ENCODE assay signal across 9 cellular contexts in genomic region chr14:104866451-104867370, GRCh38. TPM values are rescaled to one million over a fixed set of nuclear protein-coding genes. Genes with fewer than 3 reads are reported as not detected.
A peak's percentile ranks its signal among the peaks of the same experiment; 100 is the strongest.
DNase-seq lines count a peak whose midpoint lies in the region; ATAC-seq, FAIRE-seq and TF ChIP-seq lines count a peak whose summit lies in the region.
"Had no signal": no experiment of that assay in that cellular context is flagged by ENCODE, and none has a peak within 500 bp of the region (broad histone marks: within the 10 kb centered on the region; RNA-seq: fewer than 3 reads in every experiment).

No MANE protein-coding gene starts in this region.

- peak overlapping the region; percentile 87 for H3K14ac ChIP-seq in IMR-90 (replicated peaks; ENCODE audit: low read depth, low read length)

- H3K4ac ChIP-seq in IMR-90 (ENCODE audit: low read depth, low read length) = peak overlapping the region; percentile 69

- intact Hi-C loops in IMR-90 (cut with micrococcal nuclease) = loop anchor here (5.0 kb wide), 1 partner anchor 39 kb away; no protein-coding TSS in a partner anchor
- intact Hi-C loops in ascending aorta (cut with DNase I) = loop anchor here (5.0 kb wide), 1 partner anchor 111 kb away; the partner anchor contains the start of gene AHNAK2
- intact Hi-C loops in kidney (cut with DNase I) = no loop called here
- intact Hi-C loops in spleen (cut with DNase I; ENCODE audit: low total_unique reads) = no loop called here

- no peak overlapping the region for H3K56ac ChIP-seq in IMR-90 (ENCODE audit: extremely low read depth, insufficient read depth, low read length)

- in situ Hi-C loops in IMR-90 (cut with MboI; ENCODE audit: low sequenced_read_pairs) = no loop called here

- H2BK5ac ChIP-seq in IMR-90 (ENCODE audit: low read depth, low read length, poor library complexity, severe bottlenecking) = no peak overlapping the region

- no peak overlapping the region for H2BK120ac ChIP-seq in IMR-90 (ENCODE audit: low read depth, low read length)

- no peak overlapping the region for H4K5ac ChIP-seq in IMR-90 (ENCODE audit: low read depth, low read length)

- CTCF ChIA-PET in IMR-90 (lab: Yijun Ruan, JAX) = no interaction called here

- FAIRE-seq in kidney (lab: Jason Lieb, UNC) = no peak

- TF ChIP-seq POLR2A in IMR-90 (IDR thresholded peaks at IDR 0.05; ENCODE audit: low read depth, low read length) (no peak), spleen (IDR thresholded peaks at IDR 0.05) (no peak)

- no peak for ATAC-seq in IMR-90 (ENCODE audit: low read depth)
- no peak for ATAC-seq in HG02840 (IDR thresholded peaks at IDR 0.05; ENCODE audit: low FRiP score, unreplicated experiment)

- peak overlapping the region; percentile 65 to 70; a peak in 2 of 4 replicates for H4K8ac ChIP-seq in IMR-90 (ENCODE audit: low read depth in 2 of 2, low read length in 2 of 2)

- H2BK20ac ChIP-seq in IMR-90 (ENCODE audit: low read depth, low read length) = no peak overlapping the region

- DNase-seq in IMR-90 (no peak), ascending aorta (ENCODE audit: low spot score in 2 of 2) (peak in 1 of 2 donors; percentile 62), kidney (peak; percentile 70), spleen (peak; percentile 70), NCI-H2029 treated with DMSO at 0.1 percent for 48 hours (lab: John Stamatoyannopoulos, UW) (no peak), DMS53 (lab: John Stamatoyannopoulos, UW) (no peak), activated gamma-delta T cell (lab: John Stamatoyannopoulos, UW) (no peak)
- DNase-seq: stimulated activated CD4-positive, alpha-beta T cell treated with anti-CD3 and anti-CD28 coated beads, Interleukin-12 subunit alpha, Interleukin-12 subunit beta, amount 100 ng/mL, for 4 hours had no signal

- H3K4me1 ChIP-seq in IMR-90 (ENCODE audit: control insufficient read depth, insufficient read depth, low read length) (peaks cover 14% of the 10 kb centered on the region), ascending aorta (peaks cover 4 to 16% of the 10 kb centered on the region in 2 donors), kidney (ENCODE audit: control insufficient read depth in 1 of 2, insufficient read depth in 1 of 2, low read depth in 1 of 2, low read length in 2 of 2) (peaks cover 4 to 18% of the 10 kb centered on the region in 2 donors), spleen (peaks cover 8 to 33% (median 22%) of the 10 kb centered on the region in 6 donors)

- peak overlapping the region; percentile 96 for H3K23ac ChIP-seq in IMR-90 (ENCODE audit: low read depth, low read length)

- dilution Hi-C loops in IMR-90 (cut with HindIII; ENCODE audit: low sequenced_read_pairs, unreplicated experiment) = no loop called here

- H4K20me1 ChIP-seq in IMR-90 (ENCODE audit: insufficient read depth, low read length) = peaks cover 53% of the 10 kb centered on the region

- peak overlapping the region; percentile 74 for H3K4me2 ChIP-seq in IMR-90 (ENCODE audit: low read depth, low read length)

- no peak overlapping the region for H3K18ac ChIP-seq in IMR-90 (ENCODE audit: low read depth, low read length)

- no peaks in the 10 kb centered on the region for H3K9me3 ChIP-seq in IMR-90 (ENCODE audit: control insufficient read depth, insufficient read depth, low read length)
- no peaks in the 10 kb centered on the region for H3K9me3 ChIP-seq in ascending aorta
- H3K9me3 ChIP-seq in kidney (ENCODE audit: control insufficient read depth in 1 of 2, low read length in 2 of 2) = no peaks in the 10 kb centered on the region
- no peaks in the 10 kb centered on the region for H3K9me3 ChIP-seq in spleen

- H3K9me1 ChIP-seq in IMR-90 (ENCODE audit: insufficient read depth, low read length) = peaks cover 16% of the 10 kb centered on the region

- peak overlapping the region; percentile 87 for H2AK5ac ChIP-seq in IMR-90 (ENCODE audit: low read depth, low read length)

- H3K27me3 ChIP-seq in IMR-90 (ENCODE audit: control insufficient read depth, insufficient read depth, low read length) = peaks cover 26% of the 10 kb centered on the region
- H3K27me3 ChIP-seq in ascending aorta = no peaks in the 10 kb centered on the region
- H3K27me3 ChIP-seq in spleen (replicated peaks in 1 of 7) = peaks cover 3 to 77% (median 32%) of the 10 kb centered on the region in 7 donors

- H3K27ac ChIP-seq in IMR-90 (ENCODE audit: insufficient read depth, low read length) (peak overlapping the region; percentile 70), ascending aorta (no peak overlapping the region), kidney (ENCODE audit: low read depth in 2 of 2, low read length in 2 of 2) (peak overlapping the region; percentile 60 to 63), spleen (no peak overlapping the region)

- peak overlapping the region; percentile 87 for H2AFZ ChIP-seq in IMR-90 (replicated peaks; ENCODE audit: low read length, poor library complexity)

- no peak overlapping the region for H2BK15ac ChIP-seq in IMR-90 (ENCODE audit: low read depth, low read length)

- H3K9ac ChIP-seq in IMR-90 (ENCODE audit: low read depth, low read length) (peak overlapping the region; percentile 86), kidney (ENCODE audit: low read length in 2 of 2) (peak overlapping the region; percentile 33 to 67)

- no TSS peak for BruUV-seq in IMR-90 (replicated peaks; lab: Mats Ljungman, UMichigan)

- peak overlapping the region; percentile 99 for H2AK9ac ChIP-seq in IMR-90 (replicated peaks; ENCODE audit: low read depth, low read length, poor library complexity)

- H4K91ac ChIP-seq in IMR-90 (ENCODE audit: insufficient read depth, low read depth, low read length) = peak overlapping the region; percentile 32

- POLR2A ChIA-PET in IMR-90 (lab: Charles Lee; ENCODE audit: unreplicated experiment) = no interaction called here

- H3K79me1 ChIP-seq in IMR-90 (ENCODE audit: low read depth in 1 of 2, low read length in 2 of 2) = peaks cover 14 to 55% of the 10 kb centered on the region in 2 experiments; a peak in 3 of 4 replicates

- peak overlapping the region; percentile 97 for H3K4me3 ChIP-seq in IMR-90 (ENCODE audit: insufficient read depth, low read depth, low read length)
- H3K4me3 ChIP-seq in ascending aorta = peak overlapping the region; percentile 84 to 90
- peak overlapping the region; percentile 47 to 62 for H3K4me3 ChIP-seq in kidney (ENCODE audit: low read length in 2 of 2)
- peak overlapping the region in 7 of 8 donors; percentile 32 to 81 (median 54) for H3K4me3 ChIP-seq in spleen

- peaks cover 5% of the 10 kb centered on the region; the same call in 1 of the 2 replicates for H3K36me3 ChIP-seq in IMR-90 (ENCODE audit: control insufficient read depth, insufficient read depth, low read length)
- H3K36me3 ChIP-seq in ascending aorta = peaks cover 2 to 8% of the 10 kb centered on the region in 2 donors
- peaks cover 0 to 4% of the 10 kb centered on the region in 2 donors for H3K36me3 ChIP-seq in kidney (ENCODE audit: control insufficient read depth in 1 of 2, insufficient read depth in 2 of 2, low read length in 2 of 2)
- H3K36me3 ChIP-seq in spleen = no peaks in the 10 kb centered on the region

- WGBS in IMR-90 (ENCODE audit: extremely low coverage in 2 of 2, insufficient read length in 1 of 2), 2 experiments = 81% methylated on average over 3 of the region's 12 CpGs; no CpG with 5 or more reads in 1 of the 2 experiments
- 88 to 95% (median 89%) methylated on average over 10 to 12 of the region's 12 CpGs for WGBS in spleen, 5 donors

- TF ChIP-seq CTCF in IMR-90 (conservative IDR thresholded peaks at IDR 0.05; ENCODE audit: low read depth, low read length) (no peak), ascending aorta (IDR thresholded peaks at IDR 0.05) (no peak), kidney (IDR thresholded peaks at IDR 0.05; ENCODE audit: borderline replicate concordance, extremely low read depth, insufficient read depth) (no peak), spleen (IDR thresholded peaks at IDR 0.05 in 8 of 11, conservative IDR thresholded peaks at IDR 0.05 in 3 of 11) (no peak)

- no peak for TF ChIP-seq RAD21 in IMR-90 (IDR thresholded peaks at IDR 0.05; ENCODE audit: low read length)

TF ChIP-seq in IMR-90, 13 proteins besides CTCF, POLR2A, EP300 and RAD21:
- TF ChIP-seq, protein P1, sequence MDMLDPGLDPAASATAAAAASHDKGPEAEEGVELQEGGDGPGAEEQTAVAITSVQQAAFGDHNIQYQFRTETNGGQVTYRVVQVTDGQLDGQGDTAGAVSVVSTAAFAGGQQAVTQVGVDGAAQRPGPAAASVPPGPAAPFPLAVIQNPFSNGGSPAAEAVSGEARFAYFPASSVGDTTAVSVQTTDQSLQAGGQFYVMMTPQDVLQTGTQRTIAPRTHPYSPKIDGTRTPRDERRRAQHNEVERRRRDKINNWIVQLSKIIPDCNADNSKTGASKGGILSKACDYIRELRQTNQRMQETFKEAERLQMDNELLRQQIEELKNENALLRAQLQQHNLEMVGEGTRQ (IDR thresholded peaks at IDR 0.05; ENCODE audit: low read depth, low read length) = 0 out of 2 replicates have a peak, but pooled peaks have one; percentile 4
- TF ChIP-seq BHLHE40 (IDR thresholded peaks at IDR 0.05; ENCODE audit: low read depth, low read length) = no peak

RNA-seq across cellular contexts. Expression of gene CEP170B, which starts 1.6 kb away (rescaled TPM):
- total RNA-seq in IMR-90 (2012; rRNA removed) (3.6 and 4.2 TPM in 2 replicates), ascending aorta (39.1 TPM), kidney (42.4 TPM), spleen (10 to 100 TPM in 1 of 7 donors, 1 to 10 TPM in 6; 5.2 to 12.6 (median 5.9) TPM)
- polyA plus RNA-seq in IMR-90 (2012; rRNA removed) (13.1 and 17.5 TPM in 2 replicates), kidney (ENCODE audit: insufficient read depth, low read depth, low replicate concordance) (8.1 TPM), spleen (1 to 10 TPM in 1 of 3 donors, under 1 TPM in 2; 0.58 to 3.8 (median 0.72) TPM)
- polyA plus RNA-seq in IMR-90 (2012; cell fraction: cytosol; rRNA removed) = 8.0 and 13.1 TPM in 2 replicates
- polyA plus RNA-seq in IMR-90 (2012; cell fraction: nucleus; rRNA removed; ENCODE audit: low replicate concordance) = 67.5 and 145 TPM in 2 replicates

RNA-seq across cellular contexts. Expression of gene PLD4, which starts 58.0 kb away (rescaled TPM):
- total RNA-seq in IMR-90 (2012; rRNA removed) (not detected in 2 replicates), ascending aorta (not detected), kidney (3.2 TPM), spleen (10 to 100 TPM in 6 of 7 donors, 1 to 10 TPM in 1; 5.4 to 30.2 (median 13.9) TPM)
- polyA plus RNA-seq in IMR-90 (2012; rRNA removed) (0.05 and 0.07 TPM in 2 replicates), kidney (ENCODE audit: insufficient read depth, low read depth, low replicate concordance) (not detected), spleen (10 to 100 TPM; 25.8 to 31.3 (median 29.8) TPM)
- 0.04 TPM in 1 of 2 replicates, not detected in the other for polyA plus RNA-seq in IMR-90 (2012; cell fraction: cytosol; rRNA removed)
- polyA plus RNA-seq in IMR-90 (2012; cell fraction: nucleus; rRNA removed; ENCODE audit: low replicate concordance) = 0.12 and 0.14 TPM in 2 replicates

Comparison
In these comparisons a context has a peak if more than half of its experiments do, and no peak if none do; other contexts are left out.
1. DNase-seq: peak in kidney (single experiment) and spleen (single experiment); none in IMR-90 (single experiment), NCI-H2029 treated with DMSO at 0.1 percent for 48 hours (single experiment), DMS53 (single experiment) and activated gamma-delta T cell (single experiment).
2. H3K27ac ChIP-seq: peak in IMR-90 (single experiment) and kidney (2 of 2); none in ascending aorta (0 of 2) and spleen (0 of 8).
3. intact Hi-C loops: an anchor here in IMR-90 (5.0 kb wide) and ascending aorta (5.0 kb wide); none called in kidney and spleen.
4. Peak in every context shown above with its lines, with median percentiles within 50 percentile points of each other: H3K4me3 ChIP-seq.